14 cellular contexts compared by ENCODE assay signal in the genomic region with DNA sequence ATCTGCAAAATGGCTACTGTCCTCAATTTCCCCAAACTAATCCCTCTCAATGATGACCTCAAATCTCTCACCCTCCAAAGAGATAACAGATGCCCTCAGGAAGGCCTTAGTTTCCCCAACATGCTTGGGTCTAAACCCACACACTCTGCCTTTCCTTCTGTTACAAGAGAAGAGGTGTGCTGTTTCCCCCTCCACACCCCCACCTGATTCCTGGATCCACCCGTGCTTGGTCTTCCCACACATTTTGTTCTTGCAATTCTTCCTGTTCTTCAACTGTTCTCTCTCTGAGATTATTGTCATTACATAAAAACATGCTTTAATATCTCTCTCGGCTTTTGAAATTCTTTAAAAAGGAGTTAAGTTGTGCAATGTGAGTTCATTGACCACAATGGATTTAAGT. TPM values are rescaled to one million over a fixed set of nuclear protein-coding genes. Genes with fewer than 3 reads are reported as not detected.
A peak's percentile ranks its signal among the peaks of the same experiment; 100 is the strongest.
DNase-seq lines count a peak whose midpoint lies in the region; ATAC-seq, FAIRE-seq and TF ChIP-seq lines count a peak whose summit lies in the region.
"Had no signal": no experiment of that assay in that cellular context is flagged by ENCODE, and none has a peak within 500 bp of the region (broad histone marks: within the 10 kb centered on the region; RNA-seq: fewer than 3 reads in every experiment).

No MANE protein-coding gene starts in this region.

- H3K36me3 Mint-ChIP-seq in activated B cell treated with CpG ODN at 0.5 μM for 24 hours (ENCODE audit: low read depth) (peaks cover 3% of the 10 kb centered on the region), naive B cell (peaks cover 0 to 7% of the 10 kb centered on the region in 2 donors)

- H3K36me3 ChIP-seq in BLaER1 (no peaks in the 10 kb centered on the region), gastrocnemius medialis (no peaks in the 10 kb centered on the region)
- H3K36me3 ChIP-seq: adrenal gland, stomach had no signal

- peak overlapping the region; percentile 62 for H3K4me3 Mint-ChIP-seq in activated B cell treated with CpG ODN at 0.5 μM for 24 hours
- peak overlapping the region; percentile 6 to 84 (median 64) for H3K4me3 Mint-ChIP-seq in naive B cell

- TF ChIP-seq CTCF in GM20000 (IDR thresholded peaks at IDR 0.05; ENCODE audit: extremely low read depth, missing control alignments), result no peak
- TF ChIP-seq CTCF in activated B cell treated with CpG ODN at 0.5 μM for 24 hours (IDR thresholded peaks at IDR 0.05), result no peak
- no peak for TF ChIP-seq CTCF in gastrocnemius medialis (IDR thresholded peaks at IDR 0.05 in 4 of 5, conservative IDR thresholded peaks at IDR 0.05 in 1 of 5)

- H3K9me3 Mint-ChIP-seq in activated B cell treated with CpG ODN at 0.5 μM for 24 hours (no peaks in the 10 kb centered on the region), naive B cell (no peaks in the 10 kb centered on the region)

- CTCF ChIA-PET in activated B cell treated with CpG ODN at 0.5 μM for 24 hours (lab: Charles Lee), result no interaction called here

- 0 out of 2 replicates have a peak overlapping the region, but pooled peaks have one; percentile 32 for H3K4me2 ChIP-seq in BLaER1

- no peaks in the 10 kb centered on the region for H3K27me3 Mint-ChIP-seq in activated B cell treated with CpG ODN at 0.5 μM for 24 hours
- H3K27me3 Mint-ChIP-seq in naive B cell, result peaks cover 0 to 5% (median 0%) of the 10 kb centered on the region in 3 donors

- H3K27me3 ChIP-seq in BLaER1, result peaks cover 43% of the 10 kb centered on the region
- H3K27me3 ChIP-seq in gastrocnemius medialis, result peaks cover 20 to 30% (median 20%) of the 10 kb centered on the region in 3 donors
- H3K27me3 ChIP-seq: adrenal gland had no signal

- in situ Hi-C loops in gastrocnemius medialis (cut with MboI; ENCODE audit: low sequenced_read_pairs in 4 of 4), result no loop called here

- peaks cover 3% of the 10 kb centered on the region; the same call in 1 of the 2 replicates for H4K20me1 ChIP-seq in BLaER1

- POLR2A ChIA-PET in activated B cell treated with CpG ODN at 0.5 μM for 24 hours (lab: Charles Lee), result interaction anchor here (0.7 kb wide), 1 partner anchor 12 kb away, joined by 4 read pairs; no protein-coding TSS in a partner anchor

- H3K4me1 ChIP-seq in BLaER1 (peaks cover 10% of the 10 kb centered on the region), gastrocnemius medialis (peaks cover 1 to 10% of the 10 kb centered on the region in 2 donors)

- peak; percentile 13 for DNase-seq in GM20000 (ENCODE audit: low spot score)
- DNase-seq in activated B cell treated with CpG ODN at 0.5 μM for 24 hours, result no peak
- DNase-seq in naive B cell, result no peak
- DNase-seq in GM12892 (ENCODE audit: insufficient read length), result no peak
- DNase-seq in gastrocnemius medialis, result no peak
- no peak for DNase-seq in NCI-H1092 (lab: John Stamatoyannopoulos, UW)
- DNase-seq in NCI-H2171 (lab: John Stamatoyannopoulos, UW), result no peak
- DNase-seq: DMS 273 treated with DMSO at 0.1 percent for 48 hours, left cardiac atrium, NCI-H2171 treated with DMSO at 0.1 percent for 48 hours had no signal

- no peak for ATAC-seq in activated B cell treated with CpG ODN at 0.5 μM for 24 hours (ENCODE audit: low read depth)
- ATAC-seq in naive B cell (ENCODE audit: low read depth in 2 of 2), result no peak
- no peak for ATAC-seq in gastrocnemius medialis

- no peak for FAIRE-seq in GM12892 (lab: Jason Lieb, UNC)
- FAIRE-seq: GM19239 had no signal

- H3K27ac ChIP-seq in BLaER1 (no peak overlapping the region), gastrocnemius medialis (peak overlapping the region in 1 of 4 donors; percentile 41)

- intact Hi-C loops in activated B cell treated with CpG ODN at 0.5 μM for 24 hours (cut with micrococcal nuclease), result no loop called here
- intact Hi-C loops in gastrocnemius medialis (cut with DNase I; ENCODE audit: low total_unique reads), result no loop called here

- no peaks in the 10 kb centered on the region for H3K9me3 ChIP-seq in BLaER1
- H3K9me3 ChIP-seq in gastrocnemius medialis, result no peaks in the 10 kb centered on the region
- H3K9me3 ChIP-seq: adrenal gland, stomach had no signal

- H3K27ac Mint-ChIP-seq in activated B cell treated with CpG ODN at 0.5 μM for 24 hours (peak overlapping the region; percentile 4), naive B cell (peak overlapping the region in 2 of 6 donors; percentile 39 to 48)

- H3K9ac ChIP-seq in BLaER1, result no peak overlapping the region

- TF ChIP-seq POLR2A in GM12892 (IDR thresholded peaks at IDR 0.05; ENCODE audit: low read depth, low read length) (no peak), gastrocnemius medialis (IDR thresholded peaks at IDR 0.05) (no peak)

- H3K4me3 ChIP-seq in BLaER1, result no peak overlapping the region
- no peak overlapping the region for H3K4me3 ChIP-seq in gastrocnemius medialis

- peaks cover 25% of the 10 kb centered on the region for H3K4me1 Mint-ChIP-seq in activated B cell treated with CpG ODN at 0.5 μM for 24 hours
- H3K4me1 Mint-ChIP-seq in naive B cell, result peaks cover 14 to 41% (median 28%) of the 10 kb centered on the region in 3 donors

RNA-seq across cellular contexts. Expression of gene CBR3, which starts 5.7 kb away (rescaled TPM):
- total RNA-seq in activated B cell treated with CpG ODN at 0.5 μM for 24 hours (4.7 and 5.4 TPM in 2 replicates), gastrocnemius medialis (1 to 10 TPM in 3 of 4 donors, under 1 TPM in 1; 0.80 to 2.9 (median 1.8) TPM)
- polyA plus RNA-seq in naive B cell (ENCODE audit: low read depth in 6 of 6), result 10 to 100 TPM in 4 of 6 donors, 1 to 10 TPM in 2; 7.4 to 14.5 (median 10.6) TPM
- 2.6 TPM for polyA plus RNA-seq in GM12892 (2012; ENCODE audit: missing spikeins)

RNA-seq across cellular contexts. Expression of gene DOP1B, which starts 27.4 kb away (rescaled TPM):
- 31.2 and 33.9 TPM in 2 replicates for total RNA-seq in activated B cell treated with CpG ODN at 0.5 μM for 24 hours
- 10 to 100 TPM; 13.8 to 43.2 (median 29.3) TPM for polyA plus RNA-seq in naive B cell (ENCODE audit: low read depth in 6 of 6)
- polyA plus RNA-seq in GM12892 (2012; ENCODE audit: missing spikeins), result 3.2 TPM
- 10 to 100 TPM; 10.4 to 16.5 (median 13.5) TPM for total RNA-seq in gastrocnemius medialis

RNA-seq across cellular contexts. Expression of gene CBR1, which starts 59.4 kb away (rescaled TPM):
- total RNA-seq in activated B cell treated with CpG ODN at 0.5 μM for 24 hours (17.5 and 20.3 TPM in 2 replicates), gastrocnemius medialis (10 to 100 TPM; 44.8 to 73.9 (median 66.4) TPM)
- polyA plus RNA-seq in naive B cell (ENCODE audit: low read depth in 6 of 6), result 10 to 100 TPM; 15.4 to 44.6 (median 32.2) TPM
- 29.7 TPM for polyA plus RNA-seq in GM12892 (2012; ENCODE audit: missing spikeins)
